ENCODE assay signal across 15 cellular contexts in the genomic region with DNA sequence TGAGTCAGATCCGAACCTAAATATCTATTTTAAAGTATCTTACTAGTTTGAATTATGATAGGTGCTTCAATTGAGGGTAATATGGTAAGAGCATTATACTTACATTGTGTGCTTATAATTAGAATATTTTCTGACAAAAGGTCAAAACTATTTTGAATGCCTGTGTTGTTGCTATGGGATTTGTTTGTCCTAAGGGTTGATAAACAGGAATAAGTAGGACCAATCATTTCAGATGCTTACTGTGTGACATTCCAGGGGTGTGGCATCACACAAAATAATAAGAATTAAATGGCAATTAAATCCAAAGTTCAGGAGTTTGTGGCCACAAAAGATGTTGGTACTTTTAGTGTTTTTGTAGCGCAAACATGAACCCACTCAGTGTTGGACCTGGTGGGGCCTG.
"Had no signal": no experiment of that assay in that cellular context is flagged by ENCODE, and none has a peak within 500 bp of the region (broad histone marks: within the 10 kb centered on the region; RNA-seq: fewer than 3 reads in every experiment).

No MANE protein-coding gene starts in this region.

- H3K9me3 ChIP-seq: transverse colon had no signal

- H3K4me3 ChIP-seq: lung, SK-N-MC, transverse colon had no signal

- H3K4me1 Mint-ChIP-seq: naive B cell had no signal

- ATAC-seq: activated CD4-positive, CD25-positive, alpha-beta regulatory T cell treated with anti-CD3 and anti-CD28 coated beads, Interleukin-2, amount 50 U/mL, for 24 hours; stimulated activated naive CD8-positive, alpha-beta T cell treated with anti-CD3 and anti-CD28 coated beads, Interleukin-15, Interleukin-2, amounts not matched to agents 100 U/mL and 50 U/mL, for 24 hours had no signal

- H3K36me3 ChIP-seq: transverse colon had no signal

- H3K9me3 Mint-ChIP-seq: naive B cell had no signal

- DNase-seq: activated CD4-positive, alpha-beta T cell treated with anti-CD3 and anti-CD28 coated beads, Interleukin-2, amount 50 U/mL, for 4 hours; activated naive CD4-positive, alpha-beta T cell; activated T-cell treated with anti-CD3 and anti-CD28 coated beads for 4 hours; aorta; erythroblast; glutamatergic neuron; naive B cell; retina; small intestine; stimulated activated naive CD8-positive, alpha-beta T cell treated with anti-CD3 and anti-CD28 coated beads, Interleukin-15, Interleukin-2, amounts not matched to agents 100 U/mL and 50 U/mL, for 24 hours; transverse colon had no signal

- H3K4me3 Mint-ChIP-seq: naive B cell had no signal

- H3K27me3 ChIP-seq: transverse colon had no signal

- H3K27ac ChIP-seq: parathyroid adenoma, SK-N-MC, transverse colon had no signal

- H3K36me3 Mint-ChIP-seq: naive B cell had no signal

- H3K4me1 ChIP-seq: parathyroid adenoma, transverse colon had no signal

- H3K27ac Mint-ChIP-seq: naive B cell had no signal
